21 cellular contexts compared by ENCODE assay signal in the genomic region with DNA sequence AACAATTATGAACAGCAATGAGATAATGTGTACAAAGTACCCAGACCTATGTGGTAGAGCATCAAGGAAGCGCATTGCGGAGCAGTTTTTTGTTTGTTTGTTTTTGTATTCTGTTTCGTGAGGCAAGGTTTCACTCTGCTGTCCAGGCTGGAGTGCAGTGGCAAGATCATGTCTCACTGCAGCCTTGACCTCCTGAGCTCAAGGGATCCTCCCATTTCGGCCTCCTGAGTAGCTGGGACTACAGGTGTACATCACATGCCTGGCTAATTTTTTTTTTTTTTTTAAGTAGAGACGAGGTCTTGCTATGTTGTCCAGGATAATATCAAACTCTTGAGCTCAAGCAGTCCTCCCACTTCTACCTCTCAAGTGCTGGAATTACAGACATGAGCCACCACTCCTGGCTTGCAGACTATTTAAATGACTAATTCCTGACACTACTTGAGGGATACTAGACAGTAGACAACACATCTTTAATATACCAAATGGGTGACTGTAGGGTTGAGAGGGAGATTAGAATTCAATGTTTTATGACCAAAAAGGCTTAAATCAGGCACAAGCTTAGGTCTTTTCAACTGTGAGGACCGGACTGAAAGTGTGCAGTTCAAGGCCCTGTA. TPM values are rescaled to one million over a fixed set of nuclear protein-coding genes. Genes with fewer than 3 reads are reported as not detected.
DNase-seq lines count a peak whose midpoint lies in the region; ATAC-seq and TF ChIP-seq lines count a peak whose summit lies in the region.
"Had no signal": no experiment of that assay in that cellular context is flagged by ENCODE, and none has a peak within 500 bp of the region (broad histone marks: within the 10 kb centered on the region; RNA-seq: fewer than 3 reads in every experiment).

No MANE protein-coding gene starts in this region.

- in situ Hi-C loops in brain microvascular endothelial cell (cut with HindIII; ENCODE audit: low pct_ligation_motif_present, low sequenced_read_pairs) = no loop called here

- ATAC-seq in activated CD4-positive, CD25-positive, alpha-beta regulatory T cell treated with anti-CD3 and anti-CD28 coated beads, Interleukin-2, amount 50 U/mL, for 24 hours = no peak
- ATAC-seq in GM18505 (IDR thresholded peaks at IDR 0.05; ENCODE audit: unreplicated experiment) = no peak
- ATAC-seq: Right ventricle myocardium inferior, T-cell had no signal

- TF ChIP-seq CTCF in AG10803 (conservative IDR thresholded peaks at IDR 0.05; ENCODE audit: low read length) = no peak
- TF ChIP-seq CTCF in brain microvascular endothelial cell (IDR thresholded peaks at IDR 0.05; ENCODE audit: low read depth, low read length, missing control alignments) = no peak

- H3K27ac ChIP-seq in brain microvascular endothelial cell = peak overlapping the region; percentile 58
- no peak overlapping the region for H3K27ac ChIP-seq in effector memory CD4-positive, alpha-beta T cell (ENCODE audit: insufficient read depth, low read length, poor library complexity, severe bottlenecking)
- H3K27ac ChIP-seq: C4-2B, PC-9, SK-N-MC had no signal

- H3K36me3 ChIP-seq in brain microvascular endothelial cell (replicated peaks) = no peaks in the 10 kb centered on the region
- no peaks in the 10 kb centered on the region for H3K36me3 ChIP-seq in effector memory CD4-positive, alpha-beta T cell (ENCODE audit: control insufficient read depth, insufficient read depth, low read length)

- no peaks in the 10 kb centered on the region for H3K9me3 ChIP-seq in effector memory CD4-positive, alpha-beta T cell (ENCODE audit: control insufficient read depth, low read length)

- no peak for TF ChIP-seq POLR2A in GM18505 (IDR thresholded peaks at IDR 0.05; ENCODE audit: borderline replicate concordance, extremely low read depth, insufficient read depth, insufficient read length)

- H3K4me1 ChIP-seq in effector memory CD4-positive, alpha-beta T cell (ENCODE audit: control insufficient read depth, insufficient read depth, low read length, poor library complexity, severe bottlenecking) = no peaks in the 10 kb centered on the region

- H3K4me3 ChIP-seq in AG10803 (ENCODE audit: low read length) (no peak overlapping the region), brain microvascular endothelial cell (ENCODE audit: low read depth, low read length) (no peak overlapping the region)
- H3K4me3 ChIP-seq in effector memory CD4-positive, alpha-beta T cell (ENCODE audit: insufficient read depth, low read depth, low read length, poor library complexity, severe bottlenecking) = no peak overlapping the region
- H3K4me3 ChIP-seq: PC-9, SK-N-MC had no signal

- DNase-seq in AG10803 (ENCODE audit: low read depth) (peak; percentile 12), HT1080 (ENCODE audit: low read depth) (peak; percentile 36), brain microvascular endothelial cell (no peak), kidney tubule cell (ENCODE audit: low spot score) (peak; percentile 57), NCI-H146 (lab: John Stamatoyannopoulos, UW) (no peak)
- DNase-seq in effector memory CD4-positive, alpha-beta T cell = no peak
- DNase-seq: COR-L47, GDM1, NCI-H2107, NCI-H345, NCI-H748 treated with DMSO at 0.1 percent for 48 hours, PC-9, T-cell had no signal

- no peaks in the 10 kb centered on the region for H3K27me3 ChIP-seq in brain microvascular endothelial cell (replicated peaks)
- H3K27me3 ChIP-seq in effector memory CD4-positive, alpha-beta T cell (replicated peaks; ENCODE audit: control insufficient read depth, insufficient read depth, low read length, poor library complexity, severe bottlenecking) = no peaks in the 10 kb centered on the region

RNA-seq across cellular contexts. Expression of gene OR51B4, which starts 12.7 kb away (rescaled TPM):
- total RNA-seq in HT1080 (2014; rRNA removed; shearing (Covaris generic)) = 21.5 and 33.4 TPM in 2 replicates
- polyA plus RNA-seq in HT1080 (2015; cell fraction: cytosol; rRNA removed) = 6.4 and 7.1 TPM in 2 replicates
- polyA plus RNA-seq in HT1080 (2015; cell fraction: nucleus; rRNA removed) = 2.6 and 3.5 TPM in 2 replicates
- total RNA-seq: PC-9, Right ventricle myocardium inferior, T-cell had no signal
- polyA plus RNA-seq: IgD-negative memory B cell had no signal

RNA-seq across cellular contexts. Expression of gene HBE1, which starts 19.3 kb away (rescaled TPM):
- total RNA-seq in HT1080 (2014; rRNA removed; shearing (Covaris generic)) = 157 and 165 TPM in 2 replicates
- 30.9 and 36.2 TPM in 2 replicates for polyA plus RNA-seq in HT1080 (2015; cell fraction: cytosol; rRNA removed)
- polyA plus RNA-seq in HT1080 (2015; cell fraction: nucleus; rRNA removed) = 5.4 and 8.7 TPM in 2 replicates
- total RNA-seq: Right ventricle myocardium inferior had no signal
- polyA plus RNA-seq: IgD-negative memory B cell had no signal

RNA-seq across cellular contexts. Expression of gene HBG2, which starts 34.4 kb away (rescaled TPM):
- total RNA-seq in HT1080 (2014; rRNA removed; shearing (Covaris generic)) = 15.1 and 19.5 TPM in 2 replicates
- 0.58 and 0.93 TPM in 2 replicates for polyA plus RNA-seq in HT1080 (2015; cell fraction: cytosol; rRNA removed)
- 1.7 TPM in 1 of 2 replicates, not detected in the other for polyA plus RNA-seq in HT1080 (2015; cell fraction: nucleus; rRNA removed)
- total RNA-seq: PC-9, Right ventricle myocardium inferior had no signal

RNA-seq across cellular contexts. Expression of gene OR51B2, which starts 35.1 kb away (rescaled TPM):
- total RNA-seq in HT1080 (2014; rRNA removed; shearing (Covaris generic)) = 4.4 and 5.8 TPM in 2 replicates
- polyA plus RNA-seq in HT1080 (2015; cell fraction: cytosol; rRNA removed) = 0.97 and 1.5 TPM in 2 replicates
- 2.8 and 4.5 TPM in 2 replicates for polyA plus RNA-seq in HT1080 (2015; cell fraction: nucleus; rRNA removed)
- total RNA-seq: H4, PC-9, Right ventricle myocardium inferior, T-cell had no signal
- polyA plus RNA-seq: IgD-negative memory B cell had no signal

RNA-seq across cellular contexts. Expression of gene HBG1, which starts 39.4 kb away (rescaled TPM):
- total RNA-seq in HT1080 (2014; rRNA removed; shearing (Covaris generic)) = 0.31 TPM in 1 of 2 replicates, not detected in the other
- not detected in 2 replicates for polyA plus RNA-seq in HT1080 (2015; cell fraction: cytosol; rRNA removed)
- not detected in 2 replicates for polyA plus RNA-seq in HT1080 (2015; cell fraction: nucleus; rRNA removed)
- total RNA-seq: A172, PC-9, Right ventricle myocardium inferior had no signal
- polyA plus RNA-seq: IgD-negative memory B cell had no signal

Comparison
In these comparisons a context has a peak if more than half of its experiments do, and no peak if none do; other contexts are left out.
1. DNase-seq: peak in AG10803 (single experiment), HT1080 (single experiment) and kidney tubule cell (single experiment); none in brain microvascular endothelial cell (single experiment), NCI-H146 (single experiment) and effector memory CD4-positive, alpha-beta T cell (0 of 3).